Comparison of ENCODE assay signal across 30 cellular contexts in the genomic region with DNA sequence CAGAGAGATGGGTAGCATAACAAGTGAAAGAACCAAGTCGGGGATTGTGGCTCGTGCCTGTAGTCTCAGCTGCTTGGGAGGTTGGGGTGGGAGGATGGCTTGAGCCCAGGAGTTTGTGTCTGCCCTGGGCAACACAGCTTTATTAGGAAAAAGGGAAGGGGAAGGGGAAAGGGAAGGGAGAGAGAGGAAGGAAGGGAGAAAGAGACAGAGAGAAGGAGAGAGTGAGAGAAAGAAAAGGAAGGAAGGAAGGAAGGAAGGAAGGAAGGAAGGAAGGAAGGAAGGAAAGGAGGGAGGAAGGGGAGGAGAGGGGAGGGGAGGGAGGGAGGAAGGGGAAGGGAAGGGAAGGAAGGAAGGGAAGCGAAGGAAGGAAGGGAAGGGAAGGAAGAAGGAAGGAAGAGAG.
"Had no signal": no experiment of that assay in that cellular context is flagged by ENCODE, and none has a peak within 500 bp of the region (broad histone marks: within the 10 kb centered on the region; RNA-seq: fewer than 3 reads in every experiment).

No MANE protein-coding gene starts in this region.

- H3K27ac Mint-ChIP-seq: activated CD4-positive, alpha-beta memory T cell treated with anti-CD3 and anti-CD28 coated beads for 36 hours; activated CD4-positive, alpha-beta T cell treated with anti-CD3 and anti-CD28 coated beads for 36 hours; activated CD4-positive, alpha-beta T cell treated with anti-CD3 and anti-CD28 coated beads, Interleukin-2, amount 10 ng/mL, durations not matched to agents 24 days and 14 days; activated CD8-positive, alpha-beta memory T cell treated with anti-CD3 and anti-CD28 coated beads, Interleukin-2, amount 10 ng/mL, durations not matched to agents 7 days and 5 days; activated CD8-positive, alpha-beta T cell treated with anti-CD3 and anti-CD28 coated beads, Interleukin-2, amount 10 ng/mL, durations not matched to agents 7 days and 5 days; activated naive CD4-positive, alpha-beta T cell treated with anti-CD3 and anti-CD28 coated beads, Interleukin-2, amount 10 ng/mL, durations not matched to agents 7 days and 5 days; activated naive CD8-positive, alpha-beta T cell treated with anti-CD3 and anti-CD28 coated beads, Interleukin-2, amount 10 ng/mL, durations not matched to agents 7 days and 5 days; brain; dendritic cell treated with granulocyte-macrophage colony-stimulating factor and Interleukin-4, amounts not matched to agents 40 ng/mL and 50 ng/mL, for 4 days; endodermal cell had no signal

- H3K36me3 Mint-ChIP-seq: activated naive CD4-positive, alpha-beta T cell treated with anti-CD3 and anti-CD28 coated beads, Interleukin-2, amount 50 U/mL, for 72 hours had no signal

- H3K4me1 ChIP-seq: ascending aorta, breast epithelium had no signal

- H3K27me3 ChIP-seq: ascending aorta, breast epithelium, cardiac muscle cell, dorsolateral prefrontal cortex had no signal

- H3K9me3 ChIP-seq: ascending aorta, breast epithelium had no signal

- DNase-seq: activated CD4-positive, alpha-beta memory T cell treated with anti-CD3 and anti-CD28 coated beads for 36 hours; activated CD4-positive, alpha-beta T cell treated with anti-CD3 and anti-CD28 coated beads for 36 hours; activated CD4-positive, alpha-beta T cell treated with anti-CD3 and anti-CD28 coated beads, Interleukin-2, amount 10 ng/mL, durations not matched to agents 24 days and 14 days; activated CD4-positive, CD25-positive, alpha-beta regulatory T cell; activated CD4-positive, CD25-positive, alpha-beta regulatory T cell treated with anti-CD3 and anti-CD28 coated beads, Interleukin-2, amount 50 U/mL, for 72 hours; activated CD8-positive, alpha-beta memory T cell treated with anti-CD3 and anti-CD28 coated beads, Interleukin-2, amount 10 ng/mL, durations not matched to agents 7 days and 5 days; activated CD8-positive, alpha-beta memory T cell treated with anti-CD3 and anti-CD28 coated beads, Interleukin-2, amount 50 U/mL, for 4 hours; activated CD8-positive, alpha-beta T cell treated with anti-CD3 and anti-CD28 coated beads, Interleukin-2, amount 10 ng/mL, durations not matched to agents 7 days and 5 days; activated gamma-delta T cell; activated naive CD4-positive, alpha-beta T cell; activated naive CD4-positive, alpha-beta T cell treated with anti-CD3 and anti-CD28 coated beads, Interleukin-2, amount 10 ng/mL, durations not matched to agents 7 days and 5 days; activated naive CD8-positive, alpha-beta T cell treated with anti-CD3 and anti-CD28 coated beads, Interleukin-2, amount 10 ng/mL, durations not matched to agents 7 days and 5 days; activated T-cell treated with anti-CD3 and anti-CD28 coated beads, Interleukin-2, amount 50 U/mL, for 1 hour; activated T-cell treated with anti-CD3 and anti-CD28 coated beads, Interleukin-2, amount 50 U/mL, for 48 hours; central memory CD4-positive, alpha-beta T cell; cerebellar nuclear complex; dorsolateral prefrontal cortex; effector memory CD4-positive, alpha-beta T cell; endodermal cell; foreskin fibroblast; head of caudate nucleus; T-helper 2 cell had no signal

- H3K4me3 ChIP-seq: ascending aorta, breast epithelium, cardiac muscle cell, coronary artery, dorsolateral prefrontal cortex had no signal

- H3K4me1 Mint-ChIP-seq: activated CD4-positive, alpha-beta T cell treated with anti-CD3 and anti-CD28 coated beads for 36 hours; activated CD4-positive, alpha-beta T cell treated with anti-CD3 and anti-CD28 coated beads, Interleukin-2, amount 10 ng/mL, durations not matched to agents 24 days and 14 days; activated CD8-positive, alpha-beta memory T cell treated with anti-CD3 and anti-CD28 coated beads, Interleukin-2, amount 10 ng/mL, durations not matched to agents 7 days and 5 days; activated naive CD4-positive, alpha-beta T cell treated with anti-CD3 and anti-CD28 coated beads, Interleukin-2, amount 10 ng/mL, durations not matched to agents 7 days and 5 days; activated naive CD8-positive, alpha-beta T cell treated with anti-CD3 and anti-CD28 coated beads, Interleukin-2, amount 10 ng/mL, durations not matched to agents 7 days and 5 days; brain; endodermal cell had no signal

- H3K4me3 Mint-ChIP-seq: activated CD4-positive, alpha-beta memory T cell treated with anti-CD3 and anti-CD28 coated beads for 36 hours; activated CD4-positive, alpha-beta T cell treated with anti-CD3 and anti-CD28 coated beads for 36 hours; activated CD4-positive, alpha-beta T cell treated with anti-CD3 and anti-CD28 coated beads, Interleukin-2, amount 10 ng/mL, durations not matched to agents 24 days and 14 days; activated CD8-positive, alpha-beta memory T cell treated with anti-CD3 and anti-CD28 coated beads, Interleukin-2, amount 10 ng/mL, durations not matched to agents 7 days and 5 days; activated CD8-positive, alpha-beta T cell treated with anti-CD3 and anti-CD28 coated beads, Interleukin-2, amount 10 ng/mL, durations not matched to agents 7 days and 5 days; activated naive CD4-positive, alpha-beta T cell treated with anti-CD3 and anti-CD28 coated beads, Interleukin-2, amount 10 ng/mL, durations not matched to agents 7 days and 5 days; activated naive CD8-positive, alpha-beta T cell treated with anti-CD3 and anti-CD28 coated beads, Interleukin-2, amount 10 ng/mL, durations not matched to agents 7 days and 5 days; brain; dendritic cell treated with granulocyte-macrophage colony-stimulating factor and Interleukin-4, amounts not matched to agents 40 ng/mL and 50 ng/mL, for 4 days; endodermal cell had no signal

- ATAC-seq: activated CD4-positive, alpha-beta T cell treated with anti-CD3 and anti-CD28 coated beads for 36 hours; activated CD8-positive, alpha-beta memory T cell treated with anti-CD3 and anti-CD28 coated beads, Interleukin-2, amount 10 ng/mL, durations not matched to agents 7 days and 5 days; activated CD8-positive, alpha-beta T cell treated with anti-CD3 and anti-CD28 coated beads, Interleukin-2, amount 10 ng/mL, durations not matched to agents 7 days and 5 days; activated naive CD4-positive, alpha-beta T cell treated with anti-CD3 and anti-CD28 coated beads, Interleukin-2, amount 50 U/mL, for 72 hours; esophagus mucosa had no signal

- H3K27me3 Mint-ChIP-seq: activated CD4-positive, alpha-beta memory T cell treated with anti-CD3 and anti-CD28 coated beads for 36 hours; activated CD4-positive, alpha-beta T cell treated with anti-CD3 and anti-CD28 coated beads for 36 hours; activated CD4-positive, alpha-beta T cell treated with anti-CD3 and anti-CD28 coated beads, Interleukin-2, amount 10 ng/mL, durations not matched to agents 24 days and 14 days; activated CD8-positive, alpha-beta memory T cell treated with anti-CD3 and anti-CD28 coated beads, Interleukin-2, amount 10 ng/mL, durations not matched to agents 7 days and 5 days; activated naive CD4-positive, alpha-beta T cell treated with anti-CD3 and anti-CD28 coated beads, Interleukin-2, amount 10 ng/mL, durations not matched to agents 7 days and 5 days; activated naive CD8-positive, alpha-beta T cell treated with anti-CD3 and anti-CD28 coated beads, Interleukin-2, amount 10 ng/mL, durations not matched to agents 7 days and 5 days; brain; dendritic cell treated with granulocyte-macrophage colony-stimulating factor and Interleukin-4, amounts not matched to agents 40 ng/mL and 50 ng/mL, for 4 days had no signal

- H3K27ac ChIP-seq: ascending aorta, breast epithelium, cardiac muscle cell, coronary artery, dorsolateral prefrontal cortex had no signal

- H3K9me3 Mint-ChIP-seq: activated CD4-positive, alpha-beta memory T cell treated with anti-CD3 and anti-CD28 coated beads for 36 hours; activated CD4-positive, alpha-beta T cell treated with anti-CD3 and anti-CD28 coated beads, Interleukin-2, amount 10 ng/mL, durations not matched to agents 24 days and 14 days; activated naive CD4-positive, alpha-beta T cell treated with anti-CD3 and anti-CD28 coated beads, Interleukin-2, amount 10 ng/mL, durations not matched to agents 7 days and 5 days; activated naive CD4-positive, alpha-beta T cell treated with anti-CD3 and anti-CD28 coated beads, Interleukin-2, amount 50 U/mL, for 72 hours; activated naive CD8-positive, alpha-beta T cell treated with anti-CD3 and anti-CD28 coated beads, Interleukin-2, amount 10 ng/mL, durations not matched to agents 7 days and 5 days; brain; dendritic cell treated with granulocyte-macrophage colony-stimulating factor and Interleukin-4, amounts not matched to agents 40 ng/mL and 50 ng/mL, for 4 days; endodermal cell had no signal

- H3K36me3 ChIP-seq: breast epithelium, cardiac muscle cell had no signal
